2 cellular contexts compared by ENCODE assay signal in genomic region chr7:151465169-151465568, GRCh38.
TF ChIP-seq lines count a peak whose summit lies in the region.

No MANE protein-coding gene starts in this region.

TF ChIP-seq in HCT116, 20 proteins besides CTCF, POLR2A, EP300 and RAD21:
- TF ChIP-seq, protein P1, sequence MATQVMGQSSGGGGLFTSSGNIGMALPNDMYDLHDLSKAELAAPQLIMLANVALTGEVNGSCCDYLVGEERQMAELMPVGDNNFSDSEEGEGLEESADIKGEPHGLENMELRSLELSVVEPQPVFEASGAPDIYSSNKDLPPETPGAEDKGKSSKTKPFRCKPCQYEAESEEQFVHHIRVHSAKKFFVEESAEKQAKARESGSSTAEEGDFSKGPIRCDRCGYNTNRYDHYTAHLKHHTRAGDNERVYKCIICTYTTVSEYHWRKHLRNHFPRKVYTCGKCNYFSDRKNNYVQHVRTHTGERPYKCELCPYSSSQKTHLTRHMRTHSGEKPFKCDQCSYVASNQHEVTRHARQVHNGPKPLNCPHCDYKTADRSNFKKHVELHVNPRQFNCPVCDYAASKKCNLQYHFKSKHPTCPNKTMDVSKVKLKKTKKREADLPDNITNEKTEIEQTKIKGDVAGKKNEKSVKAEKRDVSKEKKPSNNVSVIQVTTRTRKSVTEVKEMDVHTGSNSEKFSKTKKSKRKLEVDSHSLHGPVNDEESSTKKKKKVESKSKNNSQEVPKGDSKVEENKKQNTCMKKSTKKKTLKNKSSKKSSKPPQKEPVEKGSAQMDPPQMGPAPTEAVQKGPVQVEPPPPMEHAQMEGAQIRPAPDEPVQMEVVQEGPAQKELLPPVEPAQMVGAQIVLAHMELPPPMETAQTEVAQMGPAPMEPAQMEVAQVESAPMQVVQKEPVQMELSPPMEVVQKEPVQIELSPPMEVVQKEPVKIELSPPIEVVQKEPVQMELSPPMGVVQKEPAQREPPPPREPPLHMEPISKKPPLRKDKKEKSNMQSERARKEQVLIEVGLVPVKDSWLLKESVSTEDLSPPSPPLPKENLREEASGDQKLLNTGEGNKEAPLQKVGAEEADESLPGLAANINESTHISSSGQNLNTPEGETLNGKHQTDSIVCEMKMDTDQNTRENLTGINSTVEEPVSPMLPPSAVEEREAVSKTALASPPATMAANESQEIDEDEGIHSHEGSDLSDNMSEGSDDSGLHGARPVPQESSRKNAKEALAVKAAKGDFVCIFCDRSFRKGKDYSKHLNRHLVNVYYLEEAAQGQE (IDR thresholded peaks at IDR 0.05; ENCODE audit: low read depth) = no peak
- 0 out of 2 replicates have a peak, but pooled peaks have one; percentile 13 for TF ChIP-seq POLR2AphosphoS5 (IDR thresholded peaks at IDR 0.05; ENCODE audit: low read depth, low read length)
- TF ChIP-seq EZH2phosphoT487 (IDR thresholded peaks at IDR 0.05; ENCODE audit: borderline replicate concordance) = no peak
- no peak for TF ChIP-seq EZH2 (IDR thresholded peaks at IDR 0.05)
- TF ChIP-seq SRF (IDR thresholded peaks at IDR 0.05; ENCODE audit: low read depth) = no peak
TF ChIP-seq in HCT116: peak in this region for 1.

TF ChIP-seq in GM12878, 131 proteins besides CTCF, POLR2A, EP300 and RAD21:
- peak; percentile 38; the same call in 1 of the 2 replicates for TF ChIP-seq POLR2AphosphoS5 (IDR thresholded peaks at IDR 0.05; ENCODE audit: low read length)
- no peak for TF ChIP-seq ATF3 (IDR thresholded peaks at IDR 0.05; ENCODE audit: borderline replicate concordance, extremely low read depth, low read depth, low read length)
TF ChIP-seq in GM12878: peak in this region for 1.
